In the genomic region with DNA sequence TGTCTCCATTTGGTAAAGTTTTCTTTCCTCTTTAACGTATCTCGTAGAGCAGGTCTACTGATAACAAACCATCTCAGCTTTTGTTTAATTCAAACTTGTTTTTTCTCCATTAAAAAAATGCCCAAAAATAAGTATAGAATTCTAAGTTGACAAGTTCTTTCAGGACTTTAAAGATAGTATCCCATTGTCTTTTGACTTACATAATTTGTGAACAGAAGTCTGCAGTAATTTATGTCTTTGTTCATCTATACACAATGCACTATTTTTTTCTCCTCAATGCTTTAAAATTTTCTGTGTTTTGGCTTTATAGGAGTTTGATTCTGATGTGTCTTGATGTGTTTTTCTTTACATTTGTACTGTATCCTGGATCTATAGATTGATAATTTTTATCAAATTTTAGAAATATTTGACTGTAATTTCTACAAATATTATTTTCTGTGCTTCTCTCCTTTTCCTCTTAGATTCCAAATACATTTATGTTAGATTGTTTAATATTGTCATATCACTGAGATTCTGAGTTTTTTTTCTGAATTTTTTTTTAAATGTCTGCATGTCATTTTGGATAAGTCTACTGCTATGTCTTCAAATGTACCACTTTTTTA, we compare ENCODE assay signal across 10 cellular contexts.
"Had no signal": no experiment of that assay in that cellular context is flagged by ENCODE, and none has a peak within 500 bp of the region (broad histone marks: within the 10 kb centered on the region; RNA-seq: fewer than 3 reads in every experiment).

No MANE protein-coding gene starts in this region.

- H3K4me1 Mint-ChIP-seq: neural crest cell had no signal

- DNase-seq: activated CD4-positive, alpha-beta T cell treated with anti-CD3 and anti-CD28 coated beads for 48 hours; activated naive CD4-positive, alpha-beta T cell treated with Interleukin-2 at 50 U/mL for 16 hours; caudate nucleus; cortex of kidney; effector memory CD4-positive, alpha-beta T cell; hippocampal formation; stimulated activated CD4-positive, alpha-beta T cell treated with anti-CD3 and anti-CD28 coated beads, Interleukin-2, amount 100 ng/mL, for 48 hours; stimulated activated naive CD4-positive, alpha-beta T cell treated with Interleukin-2 at 50 U/mL for 16 hours; trophoblast cell had no signal

- H3K4me3 Mint-ChIP-seq: neural crest cell had no signal
